In genomic region chr5:103098993-103099392, GRCh38 we compare ENCODE assay signal across 1 cellular context.
TF ChIP-seq lines count a peak whose summit lies in the region.

No MANE protein-coding gene starts in this region.

TF ChIP-seq in HepG2, 621 proteins besides CTCF, POLR2A, EP300 and RAD21:
- no peak for TF ChIP-seq HNRNPLL (IDR thresholded peaks at IDR 0.05; ENCODE audit: low read depth, low read length, poor library complexity, severe bottlenecking)
- peak; percentile 93 for TF ChIP-seq THAP11 (CRISPR knock-in tag; IDR thresholded peaks at IDR 0.05)
- TF ChIP-seq USF2 (IDR thresholded peaks at IDR 0.05; ENCODE audit: low read depth, low read length), result 0 out of 2 replicates have a peak, but pooled peaks have one; percentile 18
- no peak; the same call in 1 of the 2 replicates for TF ChIP-seq USF2 (CRISPR knock-in tag; IDR thresholded peaks at IDR 0.05; ENCODE audit: borderline replicate concordance)
- TF ChIP-seq RFXANK (CRISPR knock-in tag; IDR thresholded peaks at IDR 0.05), result no peak
- TF ChIP-seq ZNF143 (CRISPR knock-in tag; IDR thresholded peaks at IDR 0.05), result peak; percentile 75
